In genomic region chr14:54488646-54489317, GRCh38 we compare ENCODE assay signal across 1 cellular context.
TF ChIP-seq lines count a peak whose summit lies in the region.

Gene GMFB, minus strand, starts transcription at chr14:54488980. Its CDS starts 53 bp downstream, at chr14:54488927.

TF ChIP-seq in HepG2, 621 proteins besides CTCF, POLR2A, EP300 and RAD21 (continued from another document and continues in another):
- TF ChIP-seq, protein P1, sequence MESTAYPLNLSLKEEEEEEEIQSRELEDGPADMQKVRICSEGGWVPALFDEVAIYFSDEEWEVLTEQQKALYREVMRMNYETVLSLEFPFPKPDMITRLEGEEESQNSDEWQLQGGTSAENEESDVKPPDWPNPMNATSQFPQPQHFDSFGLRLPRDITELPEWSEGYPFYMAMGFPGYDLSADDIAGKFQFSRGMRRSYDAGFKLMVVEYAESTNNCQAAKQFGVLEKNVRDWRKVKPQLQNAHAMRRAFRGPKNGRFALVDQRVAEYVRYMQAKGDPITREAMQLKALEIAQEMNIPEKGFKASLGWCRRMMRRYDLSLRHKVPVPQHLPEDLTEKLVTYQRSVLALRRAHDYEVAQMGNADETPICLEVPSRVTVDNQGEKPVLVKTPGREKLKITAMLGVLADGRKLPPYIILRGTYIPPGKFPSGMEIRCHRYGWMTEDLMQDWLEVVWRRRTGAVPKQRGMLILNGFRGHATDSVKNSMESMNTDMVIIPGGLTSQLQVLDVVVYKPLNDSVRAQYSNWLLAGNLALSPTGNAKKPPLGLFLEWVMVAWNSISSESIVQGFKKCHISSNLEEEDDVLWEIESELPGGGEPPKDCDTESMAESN (CRISPR knock-in tag; conservative IDR thresholded peaks at IDR 0.05): no peak
- 0 out of 3 replicates have a peak, but pooled peaks have one; percentile 9 for TF ChIP-seq MXI1 (IDR thresholded peaks at IDR 0.05; ENCODE audit: borderline replicate concordance, low read depth, low read length)
- TF ChIP-seq ZNF530 (CRISPR knock-in tag; IDR thresholded peaks at IDR 0.05; ENCODE audit: low read depth): no peak
- TF ChIP-seq ZNF790 (CRISPR knock-in tag; IDR thresholded peaks at IDR 0.05; ENCODE audit: borderline replicate concordance): no peak
- peak; percentile 50; the same call in 1 of the 2 replicates for TF ChIP-seq RXRA (CRISPR knock-in tag; IDR thresholded peaks at IDR 0.05)
- peak; percentile 52 for TF ChIP-seq MEIS2 (CRISPR knock-in tag; IDR thresholded peaks at IDR 0.05)
- TF ChIP-seq ATM (IDR thresholded peaks at IDR 0.05; ENCODE audit: borderline replicate concordance): no peak
- 0 out of 2 replicates have a peak, but pooled peaks have one; percentile 36 for TF ChIP-seq ZFP37 (CRISPR knock-in tag; IDR thresholded peaks at IDR 0.05; ENCODE audit: borderline replicate concordance)
- TF ChIP-seq EED (CRISPR knock-in tag; IDR thresholded peaks at IDR 0.05): no peak
- peak; percentile 22; the same call in 1 of the 2 replicates for TF ChIP-seq HCFC1 (IDR thresholded peaks at IDR 0.05; ENCODE audit: low read depth, low read length)
- no peak for TF ChIP-seq ZBTB26 (CRISPR knock-in tag; IDR thresholded peaks at IDR 0.05; ENCODE audit: borderline replicate concordance)
- TF ChIP-seq, protein P2, sequence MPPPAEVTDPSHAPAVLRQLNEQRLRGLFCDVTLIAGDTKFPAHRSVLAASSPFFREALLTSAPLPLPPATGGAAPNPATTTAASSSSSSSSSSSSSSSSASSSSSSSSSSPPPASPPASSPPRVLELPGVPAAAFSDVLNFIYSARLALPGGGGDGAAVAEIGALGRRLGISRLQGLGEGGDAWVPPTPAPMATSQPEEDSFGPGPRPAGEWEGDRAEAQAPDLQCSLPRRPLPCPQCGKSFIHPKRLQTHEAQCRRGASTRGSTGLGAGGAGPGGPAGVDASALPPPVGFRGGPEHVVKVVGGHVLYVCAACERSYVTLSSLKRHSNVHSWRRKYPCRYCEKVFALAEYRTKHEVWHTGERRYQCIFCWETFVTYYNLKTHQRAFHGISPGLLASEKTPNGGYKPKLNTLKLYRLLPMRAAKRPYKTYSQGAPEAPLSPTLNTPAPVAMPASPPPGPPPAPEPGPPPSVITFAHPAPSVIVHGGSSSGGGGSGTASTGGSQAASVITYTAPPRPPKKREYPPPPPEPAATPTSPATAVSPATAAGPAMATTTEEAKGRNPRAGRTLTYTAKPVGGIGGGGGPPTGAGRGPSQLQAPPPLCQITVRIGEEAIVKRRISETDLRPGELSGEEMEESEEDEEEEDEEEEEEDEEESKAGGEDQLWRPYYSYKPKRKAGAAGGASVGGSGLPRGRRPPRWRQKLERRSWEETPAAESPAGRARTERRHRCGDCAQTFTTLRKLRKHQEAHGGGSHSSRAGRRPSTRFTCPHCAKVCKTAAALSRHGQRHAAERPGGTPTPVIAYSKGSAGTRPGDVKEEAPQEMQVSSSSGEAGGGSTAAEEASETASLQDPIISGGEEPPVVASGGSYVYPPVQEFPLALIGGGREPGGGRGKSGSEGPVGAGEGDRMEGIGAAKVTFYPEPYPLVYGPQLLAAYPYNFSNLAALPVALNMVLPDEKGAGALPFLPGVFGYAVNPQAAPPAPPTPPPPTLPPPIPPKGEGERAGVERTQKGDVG (CRISPR knock-in tag; IDR thresholded peaks at IDR 0.05; ENCODE audit: borderline replicate concordance): no peak
- peak; percentile 69; the same call in 1 of the 2 replicates for TF ChIP-seq ZNF747 (CRISPR knock-in tag; IDR thresholded peaks at IDR 0.05; ENCODE audit: borderline replicate concordance)
- no peak for TF ChIP-seq SNAPC2 (CRISPR knock-in tag; IDR thresholded peaks at IDR 0.05)
- TF ChIP-seq ERF (CRISPR knock-in tag; IDR thresholded peaks at IDR 0.05): peak; percentile 78
- TF ChIP-seq TGIF2 (CRISPR knock-in tag; IDR thresholded peaks at IDR 0.05): no peak
- TF ChIP-seq ZNF350 (CRISPR knock-in tag; IDR thresholded peaks at IDR 0.05; ENCODE audit: borderline replicate concordance, low read depth): no peak
- TF ChIP-seq ZNF180 (CRISPR knock-in tag; IDR thresholded peaks at IDR 0.05; ENCODE audit: borderline replicate concordance, low read depth): no peak
- TF ChIP-seq ZNF329 (CRISPR knock-in tag; IDR thresholded peaks at IDR 0.05; ENCODE audit: low read depth): no peak
- TF ChIP-seq, protein P3, sequence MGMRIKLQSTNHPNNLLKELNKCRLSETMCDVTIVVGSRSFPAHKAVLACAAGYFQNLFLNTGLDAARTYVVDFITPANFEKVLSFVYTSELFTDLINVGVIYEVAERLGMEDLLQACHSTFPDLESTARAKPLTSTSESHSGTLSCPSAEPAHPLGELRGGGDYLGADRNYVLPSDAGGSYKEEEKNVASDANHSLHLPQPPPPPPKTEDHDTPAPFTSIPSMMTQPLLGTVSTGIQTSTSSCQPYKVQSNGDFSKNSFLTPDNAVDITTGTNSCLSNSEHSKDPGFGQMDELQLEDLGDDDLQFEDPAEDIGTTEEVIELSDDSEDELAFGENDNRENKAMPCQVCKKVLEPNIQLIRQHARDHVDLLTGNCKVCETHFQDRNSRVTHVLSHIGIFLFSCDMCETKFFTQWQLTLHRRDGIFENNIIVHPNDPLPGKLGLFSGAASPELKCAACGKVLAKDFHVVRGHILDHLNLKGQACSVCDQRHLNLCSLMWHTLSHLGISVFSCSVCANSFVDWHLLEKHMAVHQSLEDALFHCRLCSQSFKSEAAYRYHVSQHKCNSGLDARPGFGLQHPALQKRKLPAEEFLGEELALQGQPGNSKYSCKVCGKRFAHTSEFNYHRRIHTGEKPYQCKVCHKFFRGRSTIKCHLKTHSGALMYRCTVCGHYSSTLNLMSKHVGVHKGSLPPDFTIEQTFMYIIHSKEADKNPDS (CRISPR knock-in tag; IDR thresholded peaks at IDR 0.05): no peak
- TF ChIP-seq MAFG (CRISPR knock-in tag; IDR thresholded peaks at IDR 0.05): no peak
- no peak for TF ChIP-seq CBX5 (CRISPR knock-in tag; IDR thresholded peaks at IDR 0.05; ENCODE audit: borderline replicate concordance)
- no peak for TF ChIP-seq AKAP8 (CRISPR knock-in tag; IDR thresholded peaks at IDR 0.05)
- TF ChIP-seq ZBED4 (CRISPR knock-in tag; IDR thresholded peaks at IDR 0.05; ENCODE audit: borderline replicate concordance): peak; percentile 88
- TF ChIP-seq ZNF672 (CRISPR knock-in tag; IDR thresholded peaks at IDR 0.05): no peak
- TF ChIP-seq TBX2 (CRISPR knock-in tag; IDR thresholded peaks at IDR 0.05; ENCODE audit: borderline replicate concordance): peak; percentile 81; the same call in 1 of the 2 replicates
- TF ChIP-seq ZNF382 (CRISPR knock-in tag; IDR thresholded peaks at IDR 0.05; ENCODE audit: borderline replicate concordance): no peak
- TF ChIP-seq HNF4G (IDR thresholded peaks at IDR 0.05; ENCODE audit: borderline replicate concordance, low read depth, low read length): no peak
- no peak; the same call in 1 of the 2 replicates for TF ChIP-seq HNF4G (CRISPR knock-in tag; IDR thresholded peaks at IDR 0.05; ENCODE audit: borderline replicate concordance, low read depth)
- TF ChIP-seq USF2 (IDR thresholded peaks at IDR 0.05; ENCODE audit: low read depth, low read length): peak; percentile 56
- peak; percentile 90; the same call in 1 of the 2 replicates for TF ChIP-seq USF2 (CRISPR knock-in tag; IDR thresholded peaks at IDR 0.05; ENCODE audit: borderline replicate concordance)
- TF ChIP-seq RFX3 (CRISPR knock-in tag; IDR thresholded peaks at IDR 0.05): no peak
- peak; percentile 83 for TF ChIP-seq YY1 (IDR thresholded peaks at IDR 0.05; ENCODE audit: insufficient read depth, insufficient replicate concordance, low read depth, low read length)
- 0 out of 2 replicates have a peak, but pooled peaks have one; percentile 16 for TF ChIP-seq MTF1 (CRISPR knock-in tag; IDR thresholded peaks at IDR 0.05)
- TF ChIP-seq DNMT3B (CRISPR knock-in tag; conservative IDR thresholded peaks at IDR 0.05): no peak
- TF ChIP-seq KDM4B (CRISPR knock-in tag; IDR thresholded peaks at IDR 0.05): no peak
- TF ChIP-seq ZNF781 (CRISPR knock-in tag; IDR thresholded peaks at IDR 0.05; ENCODE audit: borderline replicate concordance, not compliant biosample characterization): no peak
- TF ChIP-seq CBFB (CRISPR knock-in tag; IDR thresholded peaks at IDR 0.05): 0 out of 2 replicates have a peak, but pooled peaks have one; percentile 7
- TF ChIP-seq ARNTL (CRISPR knock-in tag; IDR thresholded peaks at IDR 0.05): peak; percentile 93
- TF ChIP-seq PHF8 (CRISPR knock-in tag; IDR thresholded peaks at IDR 0.05): peak; percentile 78
